ENCODE assay signal across 3 cellular contexts in the genomic region with DNA sequence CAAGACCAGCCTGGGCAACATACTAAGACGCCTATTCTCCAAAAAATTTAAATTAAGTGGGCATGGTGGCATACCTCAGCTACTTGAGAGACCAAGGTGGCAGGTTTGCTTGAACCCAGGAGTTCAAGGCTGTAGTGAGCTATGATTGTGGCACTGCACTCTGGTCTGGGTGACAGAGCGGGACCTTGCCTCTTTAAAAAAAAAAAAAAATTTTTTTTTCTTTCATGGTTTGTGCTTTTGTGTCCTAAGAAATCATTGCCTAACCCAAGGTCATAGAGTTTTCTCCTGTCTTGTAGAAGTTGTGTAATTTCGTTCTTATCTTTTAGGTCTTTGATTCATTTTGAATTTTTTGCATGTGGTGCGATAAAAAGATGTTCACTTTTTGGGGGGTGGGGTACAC.
A peak's percentile ranks its signal among the peaks of the same experiment; 100 is the strongest.
TF ChIP-seq lines count a peak whose summit lies in the region.

No MANE protein-coding gene starts in this region.

TF ChIP-seq in GM23338, 12 proteins besides CTCF, POLR2A, EP300 and RAD21 (continues in another document):
- TF ChIP-seq POLR2AphosphoS5 (IDR thresholded peaks at IDR 0.05; ENCODE audit: low read depth) (no peak), EZH2phosphoT487 (IDR thresholded peaks at IDR 0.05; ENCODE audit: unreplicated experiment) (no peak), CREB1 (CRISPR knock-in tag; IDR thresholded peaks at IDR 0.05; ENCODE audit: low read depth) (no peak), STAT1 (IDR thresholded peaks at IDR 0.05; ENCODE audit: unreplicated experiment) (no peak), JUNB (IDR thresholded peaks at IDR 0.05; ENCODE audit: unreplicated experiment) (no peak), ZNF114 (CRISPR knock-in tag; IDR thresholded peaks at IDR 0.05) (no peak), NANOG (IDR thresholded peaks at IDR 0.05; ENCODE audit: borderline replicate concordance) (no peak)
- TF ChIP-seq, protein P1, sequence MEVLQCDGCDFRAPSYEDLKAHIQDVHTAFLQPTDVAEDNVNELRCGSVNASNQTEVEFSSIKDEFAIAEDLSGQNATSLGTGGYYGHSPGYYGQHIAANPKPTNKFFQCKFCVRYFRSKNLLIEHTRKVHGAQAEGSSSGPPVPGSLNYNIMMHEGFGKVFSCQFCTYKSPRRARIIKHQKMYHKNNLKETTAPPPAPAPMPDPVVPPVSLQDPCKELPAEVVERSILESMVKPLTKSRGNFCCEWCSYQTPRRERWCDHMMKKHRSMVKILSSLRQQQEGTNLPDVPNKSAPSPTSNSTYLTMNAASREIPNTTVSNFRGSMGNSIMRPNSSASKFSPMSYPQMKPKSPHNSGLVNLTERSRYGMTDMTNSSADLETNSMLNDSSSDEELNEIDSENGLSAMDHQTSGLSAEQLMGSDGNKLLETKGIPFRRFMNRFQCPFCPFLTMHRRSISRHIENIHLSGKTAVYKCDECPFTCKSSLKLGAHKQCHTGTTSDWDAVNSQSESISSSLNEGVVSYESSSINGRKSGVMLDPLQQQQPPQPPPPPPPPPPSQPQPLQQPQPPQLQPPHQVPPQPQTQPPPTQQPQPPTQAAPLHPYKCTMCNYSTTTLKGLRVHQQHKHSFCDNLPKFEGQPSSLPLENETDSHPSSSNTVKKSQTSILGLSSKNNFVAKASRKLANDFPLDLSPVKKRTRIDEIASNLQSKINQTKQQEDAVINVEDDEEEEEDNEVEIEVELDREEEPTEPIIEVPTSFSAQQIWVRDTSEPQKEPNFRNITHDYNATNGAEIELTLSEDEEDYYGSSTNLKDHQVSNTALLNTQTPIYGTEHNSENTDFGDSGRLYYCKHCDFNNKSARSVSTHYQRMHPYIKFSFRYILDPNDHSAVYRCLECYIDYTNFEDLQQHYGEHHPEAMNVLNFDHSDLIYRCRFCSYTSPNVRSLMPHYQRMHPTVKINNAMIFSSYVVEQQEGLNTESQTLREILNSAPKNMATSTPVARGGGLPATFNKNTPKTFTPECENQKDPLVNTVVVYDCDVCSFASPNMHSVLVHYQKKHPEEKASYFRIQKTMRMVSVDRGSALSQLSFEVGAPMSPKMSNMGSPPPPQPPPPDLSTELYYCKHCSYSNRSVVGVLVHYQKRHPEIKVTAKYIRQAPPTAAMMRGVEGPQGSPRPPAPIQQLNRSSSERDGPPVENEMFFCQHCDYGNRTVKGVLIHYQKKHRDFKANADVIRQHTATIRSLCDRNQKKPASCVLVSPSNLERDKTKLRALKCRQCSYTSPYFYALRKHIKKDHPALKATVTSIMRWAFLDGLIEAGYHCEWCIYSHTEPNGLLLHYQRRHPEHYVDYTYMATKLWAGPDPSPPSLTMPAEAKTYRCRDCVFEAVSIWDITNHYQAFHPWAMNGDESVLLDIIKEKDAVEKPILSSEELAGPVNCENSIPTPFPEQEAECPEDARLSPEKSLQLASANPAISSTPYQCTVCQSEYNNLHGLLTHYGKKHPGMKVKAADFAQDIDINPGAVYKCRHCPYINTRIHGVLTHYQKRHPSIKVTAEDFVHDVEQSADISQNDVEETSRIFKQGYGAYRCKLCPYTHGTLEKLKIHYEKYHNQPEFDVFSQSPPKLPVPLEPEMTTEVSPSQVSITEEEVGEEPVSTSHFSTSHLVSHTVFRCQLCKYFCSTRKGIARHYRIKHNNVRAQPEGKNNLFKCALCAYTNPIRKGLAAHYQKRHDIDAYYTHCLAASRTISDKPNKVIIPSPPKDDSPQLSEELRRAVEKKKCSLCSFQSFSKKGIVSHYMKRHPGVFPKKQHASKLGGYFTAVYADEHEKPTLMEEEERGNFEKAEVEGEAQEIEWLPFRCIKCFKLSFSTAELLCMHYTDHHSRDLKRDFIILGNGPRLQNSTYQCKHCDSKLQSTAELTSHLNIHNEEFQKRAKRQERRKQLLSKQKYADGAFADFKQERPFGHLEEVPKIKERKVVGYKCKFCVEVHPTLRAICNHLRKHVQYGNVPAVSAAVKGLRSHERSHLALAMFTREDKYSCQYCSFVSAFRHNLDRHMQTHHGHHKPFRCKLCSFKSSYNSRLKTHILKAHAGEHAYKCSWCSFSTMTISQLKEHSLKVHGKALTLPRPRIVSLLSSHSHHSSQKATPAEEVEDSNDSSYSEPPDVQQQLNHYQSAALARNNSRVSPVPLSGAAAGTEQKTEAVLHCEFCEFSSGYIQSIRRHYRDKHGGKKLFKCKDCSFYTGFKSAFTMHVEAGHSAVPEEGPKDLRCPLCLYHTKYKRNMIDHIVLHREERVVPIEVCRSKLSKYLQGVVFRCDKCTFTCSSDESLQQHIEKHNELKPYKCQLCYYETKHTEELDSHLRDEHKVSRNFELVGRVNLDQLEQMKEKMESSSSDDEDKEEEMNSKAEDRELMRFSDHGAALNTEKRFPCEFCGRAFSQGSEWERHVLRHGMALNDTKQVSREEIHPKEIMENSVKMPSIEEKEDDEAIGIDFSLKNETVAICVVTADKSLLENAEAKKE (CRISPR knock-in tag; IDR thresholded peaks at IDR 0.05): no peak

TF ChIP-seq in WTC11, 78 proteins besides CTCF, POLR2A, EP300 and RAD21:
- no peak for TF ChIP-seq PRRX2 (CRISPR knock-in tag; IDR thresholded peaks at IDR 0.05)
- no peak for TF ChIP-seq ZNF416 (CRISPR knock-in tag; IDR thresholded peaks at IDR 0.05)
- TF ChIP-seq TCF7 (CRISPR knock-in tag; IDR thresholded peaks at IDR 0.05; ENCODE audit: low read depth): no peak
- TF ChIP-seq, protein P2, sequence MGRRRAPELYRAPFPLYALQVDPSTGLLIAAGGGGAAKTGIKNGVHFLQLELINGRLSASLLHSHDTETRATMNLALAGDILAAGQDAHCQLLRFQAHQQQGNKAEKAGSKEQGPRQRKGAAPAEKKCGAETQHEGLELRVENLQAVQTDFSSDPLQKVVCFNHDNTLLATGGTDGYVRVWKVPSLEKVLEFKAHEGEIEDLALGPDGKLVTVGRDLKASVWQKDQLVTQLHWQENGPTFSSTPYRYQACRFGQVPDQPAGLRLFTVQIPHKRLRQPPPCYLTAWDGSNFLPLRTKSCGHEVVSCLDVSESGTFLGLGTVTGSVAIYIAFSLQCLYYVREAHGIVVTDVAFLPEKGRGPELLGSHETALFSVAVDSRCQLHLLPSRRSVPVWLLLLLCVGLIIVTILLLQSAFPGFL (CRISPR knock-in tag; IDR thresholded peaks at IDR 0.05; ENCODE audit: borderline replicate concordance): no peak
- TF ChIP-seq KAT7 (CRISPR knock-in tag; IDR thresholded peaks at IDR 0.05; ENCODE audit: borderline replicate concordance): no peak
- no peak for TF ChIP-seq ESRRA (CRISPR knock-in tag; IDR thresholded peaks at IDR 0.05; ENCODE audit: borderline replicate concordance)
- no peak for TF ChIP-seq SMAD3 (CRISPR knock-in tag; IDR thresholded peaks at IDR 0.05; ENCODE audit: borderline replicate concordance)
- no peak for TF ChIP-seq ZNF219 (CRISPR knock-in tag; IDR thresholded peaks at IDR 0.05; ENCODE audit: borderline replicate concordance)
- no peak for TF ChIP-seq CREM (CRISPR knock-in tag; IDR thresholded peaks at IDR 0.05)
- no peak for TF ChIP-seq CREB1 (CRISPR knock-in tag; IDR thresholded peaks at IDR 0.05)

TF ChIP-seq in HepG2, 621 proteins besides CTCF, POLR2A, EP300 and RAD21 (continues in another document):
- TF ChIP-seq RAD51 (IDR thresholded peaks at IDR 0.05; ENCODE audit: borderline replicate concordance) (no peak), KDM2A (CRISPR knock-in tag; IDR thresholded peaks at IDR 0.05; ENCODE audit: borderline replicate concordance, low read depth) (no peak), ARID2 (CRISPR knock-in tag; IDR thresholded peaks at IDR 0.05; ENCODE audit: borderline replicate concordance) (no peak), CEBPB (IDR thresholded peaks at IDR 0.05; ENCODE audit: borderline replicate concordance, low read depth, low read length) (peak; percentile 52; the same call in 1 of the 2 replicates), TCF7 (IDR thresholded peaks at IDR 0.05; ENCODE audit: low read depth) (no peak), IKZF1 (IDR thresholded peaks at IDR 0.05) (no peak), CEBPG (CRISPR knock-in tag; IDR thresholded peaks at IDR 0.05) (peak; percentile 43; the same call in 1 of the 2 replicates), ZFP82 (CRISPR knock-in tag; IDR thresholded peaks at IDR 0.05; ENCODE audit: borderline replicate concordance) (no peak), ZNF337 (CRISPR knock-in tag; IDR thresholded peaks at IDR 0.05; ENCODE audit: borderline replicate concordance, low read depth) (no peak), ZNF430 (CRISPR knock-in tag; IDR thresholded peaks at IDR 0.05) (no peak), PLRG1 (conservative IDR thresholded peaks at IDR 0.05) (no peak), JUNB (CRISPR knock-in tag; IDR thresholded peaks at IDR 0.05; ENCODE audit: borderline replicate concordance) (no peak), ZNF124 (CRISPR knock-in tag; IDR thresholded peaks at IDR 0.05) (no peak), HNF4A (CRISPR knock-in tag; IDR thresholded peaks at IDR 0.05) (0 out of 2 replicates have a peak, but pooled peaks have one; percentile 18), MXD4 (CRISPR knock-in tag; IDR thresholded peaks at IDR 0.05) (no peak), GATAD2A (CRISPR knock-in tag; IDR thresholded peaks at IDR 0.05) (peak; percentile 35; the same call in 1 of the 2 replicates), CBX5 (CRISPR knock-in tag; IDR thresholded peaks at IDR 0.05; ENCODE audit: borderline replicate concordance) (no peak), ZNF761 (CRISPR knock-in tag; conservative IDR thresholded peaks at IDR 0.05) (no peak), ZBTB1 (CRISPR knock-in tag; IDR thresholded peaks at IDR 0.05; ENCODE audit: borderline replicate concordance) (no peak), POLR2AphosphoS5 (IDR thresholded peaks at IDR 0.05; ENCODE audit: low read depth, low read length) (no peak)
- TF ChIP-seq, protein P3, sequence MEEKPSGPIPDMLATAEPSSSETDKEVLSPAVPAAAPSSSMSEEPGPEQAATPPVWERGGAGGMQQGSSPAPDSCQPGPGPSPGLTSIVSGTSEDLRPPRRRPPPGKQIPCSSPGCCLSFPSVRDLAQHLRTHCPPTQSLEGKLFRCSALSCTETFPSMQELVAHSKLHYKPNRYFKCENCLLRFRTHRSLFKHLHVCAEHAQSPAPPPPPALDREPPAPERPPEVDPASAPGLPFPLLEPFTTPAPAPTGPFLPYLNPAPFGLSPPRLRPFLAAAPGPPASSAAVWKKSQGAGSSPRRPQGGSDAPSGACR (CRISPR knock-in tag; IDR thresholded peaks at IDR 0.05): no peak
- TF ChIP-seq, protein P4, sequence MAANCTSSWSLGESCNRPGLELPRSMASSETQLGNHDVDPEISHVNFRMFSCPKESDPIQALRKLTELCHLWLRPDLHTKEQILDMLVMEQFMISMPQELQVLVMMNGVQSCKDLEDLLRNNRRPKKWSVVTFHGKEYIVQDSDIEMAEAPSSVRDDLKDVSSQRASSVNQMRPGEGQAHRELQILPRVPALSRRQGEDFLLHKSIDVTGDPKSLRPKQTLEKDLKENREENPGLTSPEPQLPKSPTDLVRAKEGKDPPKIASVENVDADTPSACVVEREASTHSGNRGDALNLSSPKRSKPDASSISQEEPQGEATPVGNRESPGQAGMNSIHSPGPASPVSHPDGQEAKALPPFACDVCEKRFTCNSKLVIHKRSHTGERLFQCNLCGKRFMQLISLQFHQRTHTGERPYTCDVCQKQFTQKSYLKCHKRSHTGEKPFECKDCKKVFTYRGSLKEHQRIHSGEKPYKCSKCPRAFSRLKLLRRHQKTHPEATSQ (CRISPR knock-in tag; IDR thresholded peaks at IDR 0.05; ENCODE audit: borderline replicate concordance): no peak
- TF ChIP-seq, protein P5, sequence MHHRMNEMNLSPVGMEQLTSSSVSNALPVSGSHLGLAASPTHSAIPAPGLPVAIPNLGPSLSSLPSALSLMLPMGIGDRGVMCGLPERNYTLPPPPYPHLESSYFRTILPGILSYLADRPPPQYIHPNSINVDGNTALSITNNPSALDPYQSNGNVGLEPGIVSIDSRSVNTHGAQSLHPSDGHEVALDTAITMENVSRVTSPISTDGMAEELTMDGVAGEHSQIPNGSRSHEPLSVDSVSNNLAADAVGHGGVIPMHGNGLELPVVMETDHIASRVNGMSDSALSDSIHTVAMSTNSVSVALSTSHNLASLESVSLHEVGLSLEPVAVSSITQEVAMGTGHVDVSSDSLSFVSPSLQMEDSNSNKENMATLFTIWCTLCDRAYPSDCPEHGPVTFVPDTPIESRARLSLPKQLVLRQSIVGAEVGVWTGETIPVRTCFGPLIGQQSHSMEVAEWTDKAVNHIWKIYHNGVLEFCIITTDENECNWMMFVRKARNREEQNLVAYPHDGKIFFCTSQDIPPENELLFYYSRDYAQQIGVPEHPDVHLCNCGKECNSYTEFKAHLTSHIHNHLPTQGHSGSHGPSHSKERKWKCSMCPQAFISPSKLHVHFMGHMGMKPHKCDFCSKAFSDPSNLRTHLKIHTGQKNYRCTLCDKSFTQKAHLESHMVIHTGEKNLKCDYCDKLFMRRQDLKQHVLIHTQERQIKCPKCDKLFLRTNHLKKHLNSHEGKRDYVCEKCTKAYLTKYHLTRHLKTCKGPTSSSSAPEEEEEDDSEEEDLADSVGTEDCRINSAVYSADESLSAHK (CRISPR knock-in tag; IDR thresholded peaks at IDR 0.05; ENCODE audit: borderline replicate concordance): no peak
- TF ChIP-seq, protein P6, sequence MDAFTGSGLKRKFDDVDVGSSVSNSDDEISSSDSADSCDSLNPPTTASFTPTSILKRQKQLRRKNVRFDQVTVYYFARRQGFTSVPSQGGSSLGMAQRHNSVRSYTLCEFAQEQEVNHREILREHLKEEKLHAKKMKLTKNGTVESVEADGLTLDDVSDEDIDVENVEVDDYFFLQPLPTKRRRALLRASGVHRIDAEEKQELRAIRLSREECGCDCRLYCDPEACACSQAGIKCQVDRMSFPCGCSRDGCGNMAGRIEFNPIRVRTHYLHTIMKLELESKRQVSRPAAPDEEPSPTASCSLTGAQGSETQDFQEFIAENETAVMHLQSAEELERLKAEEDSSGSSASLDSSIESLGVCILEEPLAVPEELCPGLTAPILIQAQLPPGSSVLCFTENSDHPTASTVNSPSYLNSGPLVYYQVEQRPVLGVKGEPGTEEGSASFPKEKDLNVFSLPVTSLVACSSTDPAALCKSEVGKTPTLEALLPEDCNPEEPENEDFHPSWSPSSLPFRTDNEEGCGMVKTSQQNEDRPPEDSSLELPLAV (CRISPR knock-in tag; conservative IDR thresholded peaks at IDR 0.05; ENCODE audit: low read depth): no peak
- TF ChIP-seq, protein P7, sequence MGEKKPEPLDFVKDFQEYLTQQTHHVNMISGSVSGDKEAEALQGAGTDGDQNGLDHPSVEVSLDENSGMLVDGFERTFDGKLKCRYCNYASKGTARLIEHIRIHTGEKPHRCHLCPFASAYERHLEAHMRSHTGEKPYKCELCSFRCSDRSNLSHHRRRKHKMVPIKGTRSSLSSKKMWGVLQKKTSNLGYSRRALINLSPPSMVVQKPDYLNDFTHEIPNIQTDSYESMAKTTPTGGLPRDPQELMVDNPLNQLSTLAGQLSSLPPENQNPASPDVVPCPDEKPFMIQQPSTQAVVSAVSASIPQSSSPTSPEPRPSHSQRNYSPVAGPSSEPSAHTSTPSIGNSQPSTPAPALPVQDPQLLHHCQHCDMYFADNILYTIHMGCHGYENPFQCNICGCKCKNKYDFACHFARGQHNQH (CRISPR knock-in tag; IDR thresholded peaks at IDR 0.05): no peak
